21 cellular contexts compared by ENCODE assay signal in genomic region chr12:68572650-68573049, GRCh38. TPM values are rescaled to one million over a fixed set of nuclear protein-coding genes. Genes with fewer than 3 reads are reported as not detected.
A peak's percentile ranks its signal among the peaks of the same experiment; 100 is the strongest.
DNase-seq lines count a peak whose midpoint lies in the region; ATAC-seq, FAIRE-seq and TF ChIP-seq lines count a peak whose summit lies in the region.
"Had no signal": no experiment of that assay in that cellular context is flagged by ENCODE, and none has a peak within 500 bp of the region (broad histone marks: within the 10 kb centered on the region; RNA-seq: fewer than 3 reads in every experiment).

No MANE protein-coding gene starts in this region.

- no peak for ATAC-seq in GM18505 (IDR thresholded peaks at IDR 0.05; ENCODE audit: unreplicated experiment)
- ATAC-seq: Right ventricle myocardium inferior had no signal

- POLR2A ChIA-PET in HEK293 (lab: Yijun Ruan, JAX): interaction anchor here (0.6 kb wide), 1 partner anchor 39 kb away, joined by 3 read pairs; no protein-coding TSS in a partner anchor

- no peak overlapping the region for H2AFZ ChIP-seq in astrocyte (ENCODE audit: low read depth, low read length)

- 53 to 83% (median 63%) methylated on average over 2 of the region's 2 CpGs for WGBS in ovary, 3 donors

- no peaks in the 10 kb centered on the region for H3K36me3 Mint-ChIP-seq in astrocyte (ENCODE audit: low read depth, unreplicated experiment)
- H3K36me3 Mint-ChIP-seq: CD4-positive, alpha-beta memory T cell; IgD-negative memory B cell had no signal

- intact Hi-C loops in ovary (cut with DNase I): no loop called here

- no peaks in the 10 kb centered on the region for H3K79me2 ChIP-seq in astrocyte (ENCODE audit: insufficient read depth, low read length)

- H3K27me3 Mint-ChIP-seq in astrocyte (ENCODE audit: low read depth, unreplicated experiment): no peaks in the 10 kb centered on the region
- H3K27me3 Mint-ChIP-seq: CD4-positive, alpha-beta memory T cell; IgD-negative memory B cell had no signal

- H3K36me3 ChIP-seq in HEK293 (ENCODE audit: control insufficient read depth in 2 of 2, insufficient read depth in 1 of 2, low read length in 2 of 2) (no peaks in the 10 kb centered on the region), astrocyte (ENCODE audit: insufficient read depth, low read length) (no peaks in the 10 kb centered on the region), ovary (no peaks in the 10 kb centered on the region)
- H3K36me3 ChIP-seq: BE2C had no signal

- CTCF ChIA-PET in HEK293 (lab: Yijun Ruan, JAX): interaction anchor here (0.5 to 1.1 kb wide), 2 partner anchors 79 to 350 kb away, joined by 3 to 5 read pairs; no protein-coding TSS in a partner anchor

- H3K4me3 Mint-ChIP-seq in astrocyte (ENCODE audit: unreplicated experiment): no peak overlapping the region
- H3K4me3 Mint-ChIP-seq: CD4-positive, alpha-beta memory T cell; IgD-negative memory B cell had no signal

- no peak overlapping the region for H3K9ac ChIP-seq in astrocyte (ENCODE audit: low read length)
- H3K9ac ChIP-seq: SK-N-SH had no signal

- no peak overlapping the region for H3K27ac ChIP-seq in HEK293 (ENCODE audit: extremely low read depth, low read depth, low read length)
- no peak overlapping the region for H3K27ac ChIP-seq in astrocyte (ENCODE audit: low read depth, low read length)
- H3K27ac ChIP-seq in ovary: no peak overlapping the region

- H3K9me3 Mint-ChIP-seq in astrocyte (ENCODE audit: unreplicated experiment): no peaks in the 10 kb centered on the region
- H3K9me3 Mint-ChIP-seq: CD4-positive, alpha-beta memory T cell had no signal

- DNase-seq in EH (ENCODE audit: low read depth): peak; percentile 79
- peak; percentile 55 for DNase-seq in astrocyte (ENCODE audit: low read depth)
- DNase-seq in kidney tubule cell (ENCODE audit: low spot score): peak; percentile 19
- no peak for DNase-seq in KG1 (lab: John Stamatoyannopoulos, UW)
- no peak for DNase-seq in ovary
- no peak for DNase-seq in SKM-1 (lab: John Stamatoyannopoulos, UW; ENCODE audit: unreplicated experiment)
- DNase-seq: ACHN; BE2C; CD4-positive, alpha-beta memory T cell; DMS79; GF-D8; NCI-H1436; NCI-H2081 treated with DMSO at 0.1 percent for 48 hours; NCI-H510A treated with DMSO at 0.1 percent for 48 hours; SK-N-SH had no signal

- no peaks in the 10 kb centered on the region for H3K4me1 ChIP-seq in HEK293 (ENCODE audit: control insufficient read depth, insufficient read depth, low read length)
- no peaks in the 10 kb centered on the region for H3K4me1 ChIP-seq in astrocyte (ENCODE audit: insufficient read depth, low read length)
- no peaks in the 10 kb centered on the region for H3K4me1 ChIP-seq in ovary (ENCODE audit: insufficient read depth)
- H3K4me1 ChIP-seq: BE2C had no signal

- FAIRE-seq in astrocyte (lab: Jason Lieb, UNC): no peak
- FAIRE-seq: GM12892, H54 had no signal

- no peaks in the 10 kb centered on the region for H3K4me1 Mint-ChIP-seq in astrocyte (ENCODE audit: low read depth, unreplicated experiment)

- H3K9me3 ChIP-seq in HEK293 (ENCODE audit: control insufficient read depth, insufficient read depth, low read depth, low read length) (no peaks in the 10 kb centered on the region), astrocyte (ENCODE audit: insufficient read depth, low read depth, low read length) (no peaks in the 10 kb centered on the region), ovary (no peaks in the 10 kb centered on the region)
- H3K9me3 ChIP-seq: BE2C, SK-N-SH had no signal

- TF ChIP-seq POLR2A in ovary (IDR thresholded peaks at IDR 0.05): no peak
- no peak for TF ChIP-seq POLR2A in GM18505 (IDR thresholded peaks at IDR 0.05; ENCODE audit: borderline replicate concordance, extremely low read depth, insufficient read depth, insufficient read length)

- H3K4me3 ChIP-seq in HEK293 (ENCODE audit: low read depth, low read length) (no peak overlapping the region), astrocyte (ENCODE audit: insufficient read depth, low read depth, low read length) (no peak overlapping the region), ovary (no peak overlapping the region)

- TF ChIP-seq CTCF in HEK293 (tag by site-specific recombination; IDR thresholded peaks at IDR 0.05): no peak
- no peak for TF ChIP-seq CTCF in astrocyte (IDR thresholded peaks at IDR 0.05; ENCODE audit: insufficient read depth, low read depth, low read length)
- TF ChIP-seq CTCF in ovary (IDR thresholded peaks at IDR 0.05): no peak

- H3K4me2 ChIP-seq in astrocyte (ENCODE audit: low read length): no peak overlapping the region
- H3K4me2 ChIP-seq: SK-N-SH had no signal

- H4K20me1 ChIP-seq in astrocyte (ENCODE audit: insufficient read depth, low read length): no peaks in the 10 kb centered on the region

- TF ChIP-seq EP300 in ovary (IDR thresholded peaks at IDR 0.05): no peak

- no peak overlapping the region for H3K27ac Mint-ChIP-seq in astrocyte (ENCODE audit: unreplicated experiment)
- H3K27ac Mint-ChIP-seq: CD4-positive, alpha-beta memory T cell; IgD-negative memory B cell had no signal

- H3K27me3 ChIP-seq in astrocyte (ENCODE audit: insufficient read depth, low read length) (no peaks in the 10 kb centered on the region), ovary (no peaks in the 10 kb centered on the region)

TF ChIP-seq in HEK293, 187 proteins besides CTCF, POLR2A, EP300 and RAD21:
- TF ChIP-seq TRIM28 (IDR thresholded peaks at IDR 0.05; ENCODE audit: borderline replicate concordance, low read length) (0 out of 2 replicates have a peak, but pooled peaks have one; percentile 26), ZFP69B (tag by site-specific recombination; IDR thresholded peaks at IDR 0.05) (no peak), SETDB1 (IDR thresholded peaks at IDR 0.05; ENCODE audit: insufficient read length, low read length) (peak; percentile 56)

RNA-seq across cellular contexts. Expression of gene RAP1B, which starts 38.0 kb away (rescaled TPM):
- 209 and 216 TPM in 2 replicates for total RNA-seq in astrocyte
- 100 to 1,000 TPM in 4 of 7 donors, 10 to 100 TPM in 3; 81.9 to 146 (median 107) TPM for total RNA-seq in ovary
- 100 to 1,000 TPM in 1 of 2 donors, 10 to 100 TPM in 1; 81.8 to 195 TPM for polyA plus RNA-seq in ovary

Comparison
In these comparisons a context has a peak if more than half of its experiments do, and no peak if none do; other contexts are left out.
1. DNase-seq: peak in EH (single experiment), astrocyte (single experiment) and kidney tubule cell (single experiment); none in KG1 (single experiment), ovary (0 of 5) and SKM-1 (single experiment).